In the genomic region with DNA sequence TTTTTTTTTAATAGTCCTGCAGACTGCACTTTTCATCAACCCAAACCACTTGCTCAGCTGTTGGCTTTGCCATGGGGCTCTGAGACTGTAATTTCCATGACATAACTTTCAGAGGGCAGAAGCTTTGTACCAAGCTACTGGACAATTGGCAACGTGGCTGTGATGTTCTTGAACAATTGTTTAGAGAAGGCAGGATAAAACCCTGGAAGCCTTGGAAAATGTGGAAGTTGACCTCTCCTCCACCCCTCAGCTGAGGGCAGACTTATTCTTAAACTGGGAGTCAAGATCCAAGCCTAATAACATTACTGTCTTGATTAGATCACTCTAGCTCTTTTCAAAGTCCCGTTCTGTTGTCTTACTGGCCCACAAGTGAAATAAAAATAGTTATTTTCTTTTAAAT, we compare ENCODE assay signal across 37 cellular contexts. TPM values are rescaled to one million over a fixed set of nuclear protein-coding genes. Genes with fewer than 3 reads are reported as not detected.
"Had no signal": no experiment of that assay in that cellular context is flagged by ENCODE, and none has a peak within 500 bp of the region (broad histone marks: within the 10 kb centered on the region; RNA-seq: fewer than 3 reads in every experiment).

No MANE protein-coding gene starts in this region.

- H3K4me2 ChIP-seq: smooth muscle cell had no signal

- H3K9me3 ChIP-seq: neutrophil, pancreas, prostate gland, right lobe of liver, testis, tibial artery, transverse colon, upper lobe of right lung, uterus had no signal

- H3K36me3 ChIP-seq: neutrophil, pancreas, prostate gland, right lobe of liver, sigmoid colon, spleen, suprapubic skin, tibial artery, transverse colon, upper lobe of right lung, uterus had no signal

- H3K4me3 Mint-ChIP-seq: naive thymus-derived CD8-positive, alpha-beta T cell; natural killer cell treated with Interleukin-12 subunit alpha and Interleukin-12 subunit beta and Interleukin-15 and Interleukin-18, amount 100 ng/mL, for 72 hours; nephron progenitor cell; neural crest cell; stimulated activated memory B cell treated with anti-CD40 and anti-IgM and Interleukin-4, amounts not matched to agents 10 μg/mL and 1 μg/mL and 100 μg/mL, for 72 hours; stimulated activated naive CD8-positive, alpha-beta T cell treated with anti-CD3 and anti-CD28 coated beads, Interleukin-15, amount 100 ng/mL, for 72 hours; type B pancreatic cell had no signal

- ATAC-seq: naive thymus-derived CD8-positive, alpha-beta T cell; natural killer cell treated with Interleukin-12 subunit alpha and Interleukin-12 subunit beta and Interleukin-15 and Interleukin-18, amount 100 ng/mL, for 72 hours; pancreas; right cardiac atrium; right lobe of liver; stimulated activated memory B cell treated with anti-CD40 and anti-IgM and Interleukin-4, amounts not matched to agents 10 μg/mL and 1 μg/mL and 100 μg/mL, for 72 hours; stimulated activated naive CD8-positive, alpha-beta T cell treated with anti-CD3 and anti-CD28 coated beads, Interleukin-15, amount 100 ng/mL, for 72 hours; stimulated activated naive CD8-positive, alpha-beta T cell treated with anti-CD3 and anti-CD28 coated beads, Interleukin-15, Interleukin-2, amounts not matched to agents 100 U/mL and 50 U/mL, for 24 hours; upper lobe of right lung had no signal

- DNase-seq: naive thymus-derived CD8-positive, alpha-beta T cell; nephron progenitor cell; nucleus accumbens; pancreas; right cardiac atrium; right lobe of liver; sigmoid colon; spleen; stimulated activated CD4-positive, alpha-beta T cell treated with anti-CD3 and anti-CD28 coated beads, Interleukin-12 subunit alpha, Interleukin-12 subunit beta, amount 100 ng/mL, for 4 hours; stimulated activated CD4-positive, alpha-beta T cell treated with anti-CD3 and anti-CD28 coated beads, Interleukin-1b, Interleukin-23, amount 100 ng/mL, for 48 hours; stimulated activated CD4-positive, alpha-beta T cell treated with anti-CD3 and anti-CD28 coated beads, Interleukin-4, amount 100 ng/mL, for 1 hour; stimulated activated CD4-positive, alpha-beta T cell treated with anti-CD3 and anti-CD28 coated beads, Interleukin-4, amount 100 ng/mL, for 4 hours; stimulated activated CD8-positive, alpha-beta memory T cell treated with anti-CD3 and anti-CD28 coated beads, Interleukin-4, amount 100 ng/mL, for 48 hours; stimulated activated naive CD4-positive, alpha-beta T cell; stimulated activated naive CD8-positive, alpha-beta T cell treated with anti-CD3 and anti-CD28 coated beads, Interleukin-15, amount 100 ng/mL, for 72 hours; stimulated activated naive CD8-positive, alpha-beta T cell treated with anti-CD3 and anti-CD28 coated beads, Interleukin-15, Interleukin-2, amounts not matched to agents 100 U/mL and 50 U/mL, for 24 hours; substantia nigra; testis; tibial artery; transverse colon; upper lobe of right lung; uterus had no signal

- H3K4me1 Mint-ChIP-seq: naive thymus-derived CD8-positive, alpha-beta T cell; nephron progenitor cell; neural crest cell; stimulated activated memory B cell treated with anti-CD40 and anti-IgM and Interleukin-4, amounts not matched to agents 10 μg/mL and 1 μg/mL and 100 μg/mL, for 72 hours; stimulated activated naive CD8-positive, alpha-beta T cell treated with anti-CD3 and anti-CD28 coated beads, Interleukin-15, amount 100 ng/mL, for 72 hours had no signal

- H3K4me1 ChIP-seq: pancreas, prostate gland, right lobe of liver, sigmoid colon, spleen, suprapubic skin, testis, tibial artery, transverse colon, upper lobe of right lung, uterus had no signal

- H3K4me3 ChIP-seq: pancreas, prostate gland, right lobe of liver, sigmoid colon, skin epidermis, smooth muscle cell, spleen, suprapubic skin, testis, tibial artery, transverse colon, upper lobe of right lung, uterus had no signal

- H3K27me3 ChIP-seq: neutrophil, pancreas, right lobe of liver, sigmoid colon, suprapubic skin, testis, tibial artery, transverse colon, upper lobe of right lung, uterus had no signal

- H3K36me3 Mint-ChIP-seq: natural killer cell treated with Interleukin-12 subunit alpha and Interleukin-12 subunit beta and Interleukin-15 and Interleukin-18, amount 100 ng/mL, for 72 hours; stimulated activated memory B cell treated with anti-CD40 and anti-IgM and Interleukin-4, amounts not matched to agents 10 μg/mL and 1 μg/mL and 100 μg/mL, for 72 hours; type B pancreatic cell had no signal

- H3K27ac ChIP-seq: neutrophil, pancreas, prostate gland, right lobe of liver, sigmoid colon, skin epidermis, spleen, suprapubic skin, testis, tibial artery, transverse colon, upper lobe of right lung, uterus had no signal

- H3K27ac Mint-ChIP-seq: naive thymus-derived CD8-positive, alpha-beta T cell; natural killer cell treated with Interleukin-12 subunit alpha and Interleukin-12 subunit beta and Interleukin-15 and Interleukin-18, amount 100 ng/mL, for 72 hours; nephron progenitor cell; stimulated activated memory B cell treated with anti-CD40 and anti-IgM and Interleukin-4, amounts not matched to agents 10 μg/mL and 1 μg/mL and 100 μg/mL, for 72 hours; stimulated activated naive CD8-positive, alpha-beta T cell treated with anti-CD3 and anti-CD28 coated beads, Interleukin-15, amount 100 ng/mL, for 72 hours; type B pancreatic cell had no signal

- H3K9me3 Mint-ChIP-seq: natural killer cell treated with Interleukin-12 subunit alpha and Interleukin-12 subunit beta and Interleukin-15 and Interleukin-18, amount 100 ng/mL, for 72 hours; neural crest cell; type B pancreatic cell had no signal

RNA-seq across cellular contexts. Expression of gene OR4E1, which starts 2.2 kb away (rescaled TPM):
- total RNA-seq: natural killer cell treated with Interleukin-12 subunit alpha and Interleukin-12 subunit beta and Interleukin-15 and Interleukin-18, amount 100 ng/mL, for 72 hours; neural crest cell; omental fat pad; osteocyte; pancreas; posterior vena cava; prostate gland; renal cortical epithelial cell; right cardiac atrium; right lobe of liver; sigmoid colon; smooth muscle cell; spleen; suprapubic skin; transverse colon; upper lobe of right lung; urinary bladder; uterus had no signal
- polyA plus RNA-seq: naive thymus-derived CD8-positive, alpha-beta T cell; pancreas; right cardiac atrium; sigmoid colon; smooth muscle cell; spleen; urinary bladder had no signal

RNA-seq across cellular contexts. Expression of gene OR4E2, which starts 17.7 kb away (rescaled TPM):
- total RNA-seq: naive thymus-derived CD8-positive, alpha-beta T cell; natural killer cell treated with Interleukin-12 subunit alpha and Interleukin-12 subunit beta and Interleukin-15 and Interleukin-18, amount 100 ng/mL, for 72 hours; neural crest cell; omental fat pad; osteocyte; pancreas; posterior vena cava; prostate gland; renal cortical epithelial cell; right cardiac atrium; right lobe of liver; sigmoid colon; smooth muscle cell; spleen; suprapubic skin; transverse colon; upper lobe of right lung; urinary bladder; uterus had no signal
- polyA plus RNA-seq: naive thymus-derived CD8-positive, alpha-beta T cell; pancreas; right cardiac atrium; sigmoid colon; smooth muscle cell; spleen; urinary bladder had no signal

RNA-seq across cellular contexts. Expression of gene OR10G2, which starts 36.6 kb away (rescaled TPM):
- total RNA-seq: naive thymus-derived CD8-positive, alpha-beta T cell; natural killer cell treated with Interleukin-12 subunit alpha and Interleukin-12 subunit beta and Interleukin-15 and Interleukin-18, amount 100 ng/mL, for 72 hours; neural crest cell; omental fat pad; osteocyte; pancreas; posterior vena cava; prostate gland; renal cortical epithelial cell; right cardiac atrium; right lobe of liver; sigmoid colon; smooth muscle cell; spleen; suprapubic skin; transverse colon; upper lobe of right lung; urinary bladder; uterus had no signal
- polyA plus RNA-seq: pancreas, right cardiac atrium, sigmoid colon, smooth muscle cell, spleen, thymus, urinary bladder had no signal
